In genomic region chr19:40801449-40802299, GRCh38 we compare ENCODE assay signal across 9 cellular contexts. TPM values are rescaled to one million over a fixed set of nuclear protein-coding genes. Genes with fewer than 3 reads are reported as not detected.
DNase-seq lines count a peak whose midpoint lies in the region; ATAC-seq and TF ChIP-seq lines count a peak whose summit lies in the region.
"Had no signal": no experiment of that assay in that cellular context is flagged by ENCODE, and none has a peak within 500 bp of the region (broad histone marks: within the 10 kb centered on the region; RNA-seq: fewer than 3 reads in every experiment).

No MANE protein-coding gene starts in this region.

- H3K36me3 Mint-ChIP-seq in central memory CD8-positive, alpha-beta T cell (ENCODE audit: insufficient read depth): peaks cover 65% of the 10 kb centered on the region
- H3K36me3 Mint-ChIP-seq in naive B cell: peaks cover 0 to 12% of the 10 kb centered on the region in 2 donors

- ATAC-seq in central memory CD8-positive, alpha-beta T cell (replicated peaks; ENCODE audit: extremely low read depth, poor library complexity, severe bottlenecking): no peak
- ATAC-seq in naive B cell (ENCODE audit: low read depth in 2 of 2): no peak
- ATAC-seq in HG03159 (IDR thresholded peaks at IDR 0.05; ENCODE audit: unreplicated experiment): no peak
- no peak for ATAC-seq in HG03521 (IDR thresholded peaks at IDR 0.05; ENCODE audit: unreplicated experiment)
- no peak for ATAC-seq in HG02678 (IDR thresholded peaks at IDR 0.05; ENCODE audit: unreplicated experiment)

- H3K27me3 Mint-ChIP-seq in central memory CD8-positive, alpha-beta T cell: no peaks in the 10 kb centered on the region
- no peaks in the 10 kb centered on the region for H3K27me3 Mint-ChIP-seq in naive B cell

- H3K27me3 ChIP-seq in HL-60 (ENCODE audit: insufficient read depth, poor library complexity, severe bottlenecking): no peaks in the 10 kb centered on the region

- DNase-seq in HL-60 (ENCODE audit: low read depth in 1 of 2, low spot score in 1 of 2) (no peak), naive B cell (no peak), KG1 (lab: John Stamatoyannopoulos, UW) (no peak)
- DNase-seq in central memory CD8-positive, alpha-beta T cell (ENCODE audit: low spot score in 2 of 2): no peak
- DNase-seq: activated CD4-positive, alpha-beta T cell treated with anti-CD3 and anti-CD28 coated beads for 4 hours had no signal

- H3K4me3 Mint-ChIP-seq in central memory CD8-positive, alpha-beta T cell: peak overlapping the region; percentile 98
- peak overlapping the region; percentile 62 to 96 (median 90) for H3K4me3 Mint-ChIP-seq in naive B cell

- H3K27ac Mint-ChIP-seq in central memory CD8-positive, alpha-beta T cell (ENCODE audit: low read depth): peak overlapping the region; percentile 97
- peak overlapping the region; percentile 60 to 98 (median 92) for H3K27ac Mint-ChIP-seq in naive B cell

- peaks cover 77% of the 10 kb centered on the region for H3K4me1 Mint-ChIP-seq in central memory CD8-positive, alpha-beta T cell
- peaks cover 83 to 88% (median 87%) of the 10 kb centered on the region in 3 donors for H3K4me1 Mint-ChIP-seq in naive B cell

- H3K27ac ChIP-seq in 22Rv1 (peak overlapping the region; percentile 56), HL-60 (replicated peaks) (peak overlapping the region; percentile 36)

- no peak overlapping the region; the same call in 1 of the 2 replicates for H3K4me3 ChIP-seq in HL-60 (replicated peaks; ENCODE audit: insufficient read depth, low read length)

- no peaks in the 10 kb centered on the region for H3K9me3 Mint-ChIP-seq in central memory CD8-positive, alpha-beta T cell
- H3K9me3 Mint-ChIP-seq in naive B cell: no peaks in the 10 kb centered on the region

- TF ChIP-seq CTCF in 22Rv1 (IDR thresholded peaks at IDR 0.05) (no peak), HL-60 (IDR thresholded peaks at IDR 0.05; ENCODE audit: insufficient read depth, low read length) (no peak)

RNA-seq across cellular contexts. Expression of gene EGLN2, which starts 2.7 kb away (rescaled TPM):
- polyA plus RNA-seq in naive B cell (ENCODE audit: low read depth in 6 of 6): 100 to 1,000 TPM in 4 of 6 donors, 10 to 100 TPM in 2; 66.8 to 184 (median 124) TPM

RNA-seq across cellular contexts. Expression of gene RAB4B, which starts 23.6 kb away (rescaled TPM):
- polyA plus RNA-seq in naive B cell (ENCODE audit: low read depth in 6 of 6): 100 to 1,000 TPM; 111 to 167 (median 145) TPM

RNA-seq across cellular contexts. Expression of gene MIA, which starts 26.4 kb away (rescaled TPM):
- not detected for polyA plus RNA-seq in naive B cell (ENCODE audit: low read depth in 6 of 6)

RNA-seq across cellular contexts. Expression of gene CYP2A6, which starts 48.6 kb away (rescaled TPM):
- not detected for polyA plus RNA-seq in naive B cell (ENCODE audit: low read depth in 6 of 6)

RNA-seq across cellular contexts. Expression of gene SNRPA, which starts 50.7 kb away (rescaled TPM):
- polyA plus RNA-seq in naive B cell (ENCODE audit: low read depth in 6 of 6): 10 to 100 TPM; 48.3 to 88.8 (median 59.8) TPM
